15 cellular contexts compared by ENCODE assay signal in the genomic region with DNA sequence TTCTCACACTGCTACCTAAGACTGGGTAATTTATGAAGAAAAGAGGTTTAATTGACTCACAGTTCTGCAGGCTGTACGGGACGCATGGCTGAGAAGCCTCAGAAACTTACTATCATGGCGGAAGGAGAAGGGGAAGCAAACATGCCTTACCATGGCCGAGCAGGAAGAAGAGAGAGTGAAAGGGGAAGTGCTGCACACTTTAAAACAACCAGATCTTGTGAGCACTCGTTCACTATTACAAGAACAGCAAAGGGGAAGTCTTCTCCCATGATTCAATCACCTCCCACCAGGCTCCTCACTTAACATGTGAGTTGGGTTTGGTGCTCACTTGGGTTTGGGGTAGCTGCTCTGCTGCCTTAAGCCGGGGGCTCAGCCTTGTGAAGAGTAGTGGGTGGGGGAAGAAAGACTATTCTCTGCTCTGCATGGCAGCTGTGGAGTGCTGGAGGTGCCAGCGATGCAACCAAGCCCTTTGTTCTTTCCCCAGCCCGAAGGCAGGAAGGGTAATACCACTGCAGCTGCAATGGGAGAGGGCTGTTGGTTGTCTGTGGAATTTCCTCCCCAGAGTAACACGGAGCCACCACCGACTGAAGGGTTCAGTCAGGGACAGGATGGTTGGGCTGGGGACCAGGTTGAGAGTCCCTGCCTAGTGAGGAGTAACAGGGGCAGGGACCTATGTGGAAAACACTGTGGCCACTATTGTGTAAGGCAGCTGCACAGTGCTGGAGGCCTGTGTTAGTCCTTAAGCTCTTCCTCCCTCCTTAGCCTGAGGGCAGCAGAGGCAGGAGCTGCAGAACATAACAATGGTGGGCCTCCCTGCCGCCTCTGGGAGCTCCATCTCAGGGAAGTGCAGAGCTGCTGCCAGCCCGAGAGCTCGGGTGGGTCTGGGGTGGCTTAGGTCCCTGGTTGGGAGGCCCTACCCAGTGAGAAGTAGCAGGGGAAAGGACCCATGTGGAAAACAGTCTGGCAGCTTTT.
DNase-seq lines count a peak whose midpoint lies in the region; ATAC-seq and TF ChIP-seq lines count a peak whose summit lies in the region.
"Had no signal": no experiment of that assay in that cellular context is flagged by ENCODE, and none has a peak within 500 bp of the region (broad histone marks: within the 10 kb centered on the region; RNA-seq: fewer than 3 reads in every experiment).

No MANE protein-coding gene starts in this region.

- DNase-seq in NCI-H82 (lab: John Stamatoyannopoulos, UW) = peak; percentile 61
- no peak for DNase-seq in NCI-H82 treated with DMSO at 0.1 percent for 48 hours (lab: John Stamatoyannopoulos, UW; ENCODE audit: unreplicated experiment)
- peak; percentile 61 for DNase-seq in OCI-M1 (lab: John Stamatoyannopoulos, UW)
- DNase-seq in iris pigment epithelial cell (ENCODE audit: low read depth) = peak; percentile 7
- DNase-seq in upper lobe of right lung = no peak
- no peak for DNase-seq in omental fat pad (ENCODE audit: low spot score)
- DNase-seq in substantia nigra (lab: John Stamatoyannopoulos, UW) = no peak
- DNase-seq in Calu3 = no peak
- DNase-seq: activated CD8-positive, alpha-beta T cell treated with anti-CD3 and anti-CD28 coated beads, Interleukin-2, amount 10 ng/mL, durations not matched to agents 7 days and 5 days; activated gamma-delta T cell; effector CD8-positive, alpha-beta T cell; kidney glomerular epithelial cell; naive thymus-derived CD8-positive, alpha-beta T cell had no signal

- no peaks in the 10 kb centered on the region for H3K27me3 ChIP-seq in upper lobe of right lung
- H3K27me3 ChIP-seq: body of pancreas had no signal

- no peak overlapping the region for H3K4me3 Mint-ChIP-seq in Calu3 (ENCODE audit: low read depth, unreplicated experiment)
- H3K4me3 Mint-ChIP-seq: activated CD8-positive, alpha-beta T cell treated with anti-CD3 and anti-CD28 coated beads, Interleukin-2, amount 10 ng/mL, durations not matched to agents 7 days and 5 days had no signal

- H3K4me1 Mint-ChIP-seq in Calu3 (ENCODE audit: low read depth, unreplicated experiment) = no peaks in the 10 kb centered on the region

- CTCF ChIA-PET in Calu3 (lab: Charles Lee) = no interaction called here

- no peaks in the 10 kb centered on the region for H3K36me3 ChIP-seq in upper lobe of right lung

- no TSS peak for BruUV-seq in Calu3 (replicated peaks; lab: Mats Ljungman, UMichigan)

- no peaks in the 10 kb centered on the region for H3K36me3 Mint-ChIP-seq in Calu3 (ENCODE audit: insufficient read depth, unreplicated experiment)
- H3K36me3 Mint-ChIP-seq: naive thymus-derived CD8-positive, alpha-beta T cell had no signal

- H3K9me3 Mint-ChIP-seq in Calu3 (ENCODE audit: low read depth, unreplicated experiment) = no peaks in the 10 kb centered on the region
- H3K9me3 Mint-ChIP-seq: naive thymus-derived CD8-positive, alpha-beta T cell had no signal

- no peaks in the 10 kb centered on the region for H3K9me3 ChIP-seq in upper lobe of right lung
- H3K9me3 ChIP-seq: body of pancreas had no signal

- intact Hi-C loops in upper lobe of right lung (cut with DNase I) = no loop called here
- intact Hi-C loops in Calu3 (cut with micrococcal nuclease; ENCODE audit: unreplicated experiment) = no loop called here

- no peak overlapping the region for H3K27ac Mint-ChIP-seq in Calu3 (ENCODE audit: unreplicated experiment)
- H3K27ac Mint-ChIP-seq: activated CD8-positive, alpha-beta T cell treated with anti-CD3 and anti-CD28 coated beads, Interleukin-2, amount 10 ng/mL, durations not matched to agents 7 days and 5 days had no signal

- no peaks in the 10 kb centered on the region for H3K4me1 ChIP-seq in upper lobe of right lung
- H3K4me1 ChIP-seq: body of pancreas had no signal

- H3K4me3 ChIP-seq in upper lobe of right lung = no peak overlapping the region
- H3K4me3 ChIP-seq: body of pancreas had no signal

- H3K27ac ChIP-seq in upper lobe of right lung (no peak overlapping the region), substantia nigra (ENCODE audit: low read depth, low read length, poor library complexity, severe bottlenecking) (no peak overlapping the region)
- H3K27ac ChIP-seq: 22Rv1, body of pancreas had no signal

- ATAC-seq in upper lobe of right lung (peak; percentile 90), omental fat pad (ENCODE audit: low FRiP score) (no peak)
- ATAC-seq: activated CD8-positive, alpha-beta T cell treated with anti-CD3 and anti-CD28 coated beads, Interleukin-2, amount 10 ng/mL, durations not matched to agents 7 days and 5 days; body of pancreas; naive thymus-derived CD8-positive, alpha-beta T cell had no signal

- no peaks in the 10 kb centered on the region for H3K27me3 Mint-ChIP-seq in Calu3 (ENCODE audit: unreplicated experiment)

- TF ChIP-seq CTCF in upper lobe of right lung (IDR thresholded peaks at IDR 0.05) (no peak), omental fat pad (IDR thresholded peaks at IDR 0.05) (no peak), Calu3 (IDR thresholded peaks at IDR 0.05; ENCODE audit: unreplicated experiment) (no peak)

Comparison
In these comparisons a context has a peak if more than half of its experiments do, and no peak if none do; other contexts are left out.
1. DNase-seq: peak in NCI-H82 (single experiment), OCI-M1 (single experiment) and iris pigment epithelial cell (single experiment); none in NCI-H82 treated with DMSO at 0.1 percent for 48 hours (single experiment), upper lobe of right lung (single experiment), omental fat pad (single experiment), substantia nigra (0 of 49) and Calu3 (single experiment).